ENCODE assay signal across 8 cellular contexts in the genomic region with DNA sequence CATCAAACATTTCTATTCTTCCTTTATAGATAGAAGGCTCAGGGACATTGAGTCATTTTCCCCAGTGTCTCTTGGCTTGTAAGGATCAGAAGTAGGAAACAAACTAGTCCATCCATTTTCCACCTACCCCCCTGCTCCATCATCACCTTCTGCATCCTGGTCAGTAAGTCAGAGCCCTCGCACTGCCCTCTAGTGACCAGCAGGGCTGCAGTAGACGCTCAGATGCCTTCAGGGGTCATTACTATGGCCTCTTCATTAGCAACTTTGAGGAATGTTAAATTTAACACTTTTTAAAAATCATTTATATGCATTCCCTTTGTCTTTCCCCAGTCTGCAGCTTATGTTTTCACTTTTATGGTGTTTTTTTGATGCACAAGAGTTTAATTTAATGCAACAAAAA.
A peak's percentile ranks its signal among the peaks of the same experiment; 100 is the strongest.
DNase-seq lines count a peak whose midpoint lies in the region; ATAC-seq and TF ChIP-seq lines count a peak whose summit lies in the region.
"Not testable (repeated sequence)": the region's sequence is repeated elsewhere in the genome, so short reads cannot be mapped to it uniquely, and the experiment has no call there.

No MANE protein-coding gene starts in this region.

- peak overlapping the region; percentile 43 for H3K4me3 Mint-ChIP-seq in activated T-helper 17 cell treated with anti-CD3 and anti-CD28 coated beads, Interleukin-2, amount 50 U/mL, for 72 hours

- peak; percentile 40 for ATAC-seq in activated T-helper 17 cell treated with anti-CD3 and anti-CD28 coated beads, Interleukin-2, amount 50 U/mL, for 72 hours (replicated peaks)

- H3K4me2 ChIP-seq in parathyroid adenoma (ENCODE audit: low read length), result not testable (repeated sequence)

- H3K27ac Mint-ChIP-seq in activated T-helper 17 cell treated with anti-CD3 and anti-CD28 coated beads, Interleukin-2, amount 50 U/mL, for 72 hours, result peak overlapping the region; percentile 80

- H3K9ac ChIP-seq in parathyroid adenoma, result not testable (repeated sequence)

- H3K27ac ChIP-seq in dorsolateral prefrontal cortex, parathyroid adenoma: not testable (repeated sequence)

- not testable (repeated sequence) for H3K4me3 ChIP-seq in LNCaP clone FGC (ENCODE audit: low read depth, low read length); dorsolateral prefrontal cortex; parathyroid adenoma (ENCODE audit: low read depth, low read length)

- H3K27me3 Mint-ChIP-seq in activated T-helper 17 cell treated with anti-CD3 and anti-CD28 coated beads, Interleukin-2, amount 50 U/mL, for 72 hours, result not testable (repeated sequence)

- H3K4me1 ChIP-seq in parathyroid adenoma, result peaks cover 17% of the 10 kb centered on the region

- H3K9me3 Mint-ChIP-seq in activated T-helper 17 cell treated with anti-CD3 and anti-CD28 coated beads, Interleukin-2, amount 50 U/mL, for 72 hours, result not testable (repeated sequence)

- H3K79me2 ChIP-seq in parathyroid adenoma, result not testable (repeated sequence)

- DNase-seq in AML-193 (lab: John Stamatoyannopoulos, UW) (peak; percentile 47 to 53), SIG-M5 treated with dmso at 0.1 percent for 504 hours (lab: John Stamatoyannopoulos, UW; ENCODE audit: unreplicated experiment) (peak; percentile 5), iPS-NIHi7 (ENCODE audit: extremely low spot score) (peak; percentile 35)
- not testable (repeated sequence) for DNase-seq in LNCaP clone FGC (ENCODE audit: low read depth); dorsolateral prefrontal cortex

- H3K27me3 ChIP-seq in dorsolateral prefrontal cortex; parathyroid adenoma (ENCODE audit: control insufficient read depth, insufficient read depth, low read length): not testable (repeated sequence)

- H3K4me1 Mint-ChIP-seq in activated T-helper 17 cell treated with anti-CD3 and anti-CD28 coated beads, Interleukin-2, amount 50 U/mL, for 72 hours, result not testable (repeated sequence)

- not testable (repeated sequence) for H3K36me3 Mint-ChIP-seq in activated T-helper 17 cell treated with anti-CD3 and anti-CD28 coated beads, Interleukin-2, amount 50 U/mL, for 72 hours (ENCODE audit: low read depth)

- H3K36me3 ChIP-seq in parathyroid adenoma (ENCODE audit: control insufficient read depth, insufficient read depth, low read length), result not testable (repeated sequence)

- H3K9me3 ChIP-seq in parathyroid adenoma (ENCODE audit: control insufficient read depth, low read length), result not testable (repeated sequence)

- not testable (repeated sequence) for H2AFZ ChIP-seq in parathyroid adenoma

- peak; percentile 40 for TF ChIP-seq CTCF in GM12873 (IDR thresholded peaks at IDR 0.05; ENCODE audit: insufficient read depth, low read depth, low read length, missing control alignments)
- peak; percentile 64 for TF ChIP-seq CTCF in LNCaP clone FGC (IDR thresholded peaks at IDR 0.05; ENCODE audit: control insufficient read depth, extremely low read depth, insufficient read depth)
- TF ChIP-seq CTCF in dorsolateral prefrontal cortex (IDR thresholded peaks at IDR 0.05 in 54 of 56, conservative IDR thresholded peaks at IDR 0.05 in 2 of 56; ENCODE audit: low read depth in 1 of 56, partially characterized antibody in 56 of 56), result peak in 40 of 56 donors; percentile 11 to 58 (median 38)
- peak; percentile 52 for TF ChIP-seq CTCF in parathyroid adenoma (IDR thresholded peaks at IDR 0.05)

- intact Hi-C loops in dorsolateral prefrontal cortex (cut with DNase I), result loop anchor here in 1 of 2 donors (5.0 to 10.0 kb wide), 3 partner anchors 34 to 186 kb away; no protein-coding TSS in a partner anchor
